7 cellular contexts compared by ENCODE assay signal in genomic region chr14:105067140-105067968, GRCh38. TPM values are rescaled to one million over a fixed set of nuclear protein-coding genes. Genes with fewer than 3 reads are reported as not detected.
A peak's percentile ranks its signal among the peaks of the same experiment; 100 is the strongest.
DNase-seq lines count a peak whose midpoint lies in the region; ATAC-seq and TF ChIP-seq lines count a peak whose summit lies in the region.

No MANE protein-coding gene starts in this region.

- peaks cover 0 to 28% of the 10 kb centered on the region in 2 donors for H3K27me3 ChIP-seq in breast epithelium

- peaks cover 22% of the 10 kb centered on the region for H3K4me1 Mint-ChIP-seq in HFFc6 (ENCODE audit: low read depth)
- peaks cover 90% of the 10 kb centered on the region for H3K4me1 Mint-ChIP-seq in stimulated activated memory B cell treated with anti-CD40 and anti-IgM and Interleukin-4, amounts not matched to agents 10 μg/mL and 1 μg/mL and 100 μg/mL, for 72 hours

- DNase-seq in HFFc6 (no peak), epithelial cell of esophagus (ENCODE audit: low read depth) (peak; percentile 57), hippocampal formation (lab: John Stamatoyannopoulos, UW) (no peak), breast epithelium (ENCODE audit: low spot score in 2 of 2) (no peak)
- DNase-seq in activated CD4-positive, alpha-beta T cell treated with anti-CD3 and anti-CD28 coated beads for 48 hours = peak; percentile 85

- H3K9me3 ChIP-seq in breast epithelium = no peaks in the 10 kb centered on the region

- peak overlapping the region in 1 of 2 donors; percentile 25 for H3K27ac ChIP-seq in breast epithelium

- intact Hi-C loops in breast epithelium (cut with DNase I; ENCODE audit: low total_unique reads) = no loop called here

- no peaks in the 10 kb centered on the region for H3K36me3 Mint-ChIP-seq in HFFc6 (ENCODE audit: low read depth)
- H3K36me3 Mint-ChIP-seq in stimulated activated memory B cell treated with anti-CD40 and anti-IgM and Interleukin-4, amounts not matched to agents 10 μg/mL and 1 μg/mL and 100 μg/mL, for 72 hours = peaks cover 16% of the 10 kb centered on the region

- no peaks in the 10 kb centered on the region for H3K4me1 ChIP-seq in breast epithelium

- no peak for ATAC-seq in stimulated activated memory B cell treated with anti-CD40 and anti-IgM and Interleukin-4, amounts not matched to agents 10 μg/mL and 1 μg/mL and 100 μg/mL, for 72 hours
- ATAC-seq in GM21717 (IDR thresholded peaks at IDR 0.05; ENCODE audit: unreplicated experiment) = no peak

- no peaks in the 10 kb centered on the region; the same call in none of the 2 replicates for H3K27me3 Mint-ChIP-seq in HFFc6 (ENCODE audit: insufficient read depth)
- no peaks in the 10 kb centered on the region for H3K27me3 Mint-ChIP-seq in stimulated activated memory B cell treated with anti-CD40 and anti-IgM and Interleukin-4, amounts not matched to agents 10 μg/mL and 1 μg/mL and 100 μg/mL, for 72 hours

- H3K9me3 Mint-ChIP-seq in HFFc6 = no peaks in the 10 kb centered on the region
- no peaks in the 10 kb centered on the region for H3K9me3 Mint-ChIP-seq in stimulated activated memory B cell treated with anti-CD40 and anti-IgM and Interleukin-4, amounts not matched to agents 10 μg/mL and 1 μg/mL and 100 μg/mL, for 72 hours

- H3K4me3 ChIP-seq in epithelial cell of esophagus (ENCODE audit: low read length) (no peak overlapping the region), breast epithelium (no peak overlapping the region)

- H3K27ac Mint-ChIP-seq in HFFc6 = 0 out of 2 replicates have a peak overlapping the region, but pooled peaks have one; percentile 36
- peak overlapping the region; percentile 94 for H3K27ac Mint-ChIP-seq in stimulated activated memory B cell treated with anti-CD40 and anti-IgM and Interleukin-4, amounts not matched to agents 10 μg/mL and 1 μg/mL and 100 μg/mL, for 72 hours

- no peak overlapping the region for H3K4me3 Mint-ChIP-seq in HFFc6
- peak overlapping the region; percentile 55 for H3K4me3 Mint-ChIP-seq in stimulated activated memory B cell treated with anti-CD40 and anti-IgM and Interleukin-4, amounts not matched to agents 10 μg/mL and 1 μg/mL and 100 μg/mL, for 72 hours

- no peak for TF ChIP-seq POLR2A in breast epithelium (IDR thresholded peaks at IDR 0.05)

- no peaks in the 10 kb centered on the region for H3K36me3 ChIP-seq in breast epithelium

- no peak for TF ChIP-seq CTCF in HFFc6 (IDR thresholded peaks at IDR 0.05)
- no peak for TF ChIP-seq CTCF in epithelial cell of esophagus (IDR thresholded peaks at IDR 0.05; ENCODE audit: insufficient read depth, low read depth, low read length, missing control alignments)
- TF ChIP-seq CTCF in breast epithelium (IDR thresholded peaks at IDR 0.05) = no peak

RNA-seq across cellular contexts. Expression of gene GPR132, which starts 2.1 kb away (rescaled TPM):
- under 1 TPM in 2 of 6 experiments, not detected in 4; 0.05 to 0.14 TPM for total RNA-seq in HFFc6 (2021; fragmentation: NEBNext Ultra II Directional; extraction: Animal tissue kit (Norgen Biotek cat#: 25700))
- 1 to 10 TPM; 1.3 to 2.9 (median 1.8) TPM for total RNA-seq in breast epithelium

RNA-seq across cellular contexts. Expression of gene CDCA4, which starts 46.5 kb away (rescaled TPM):
- 10 to 100 TPM; 11.6 to 20.3 (median 18.4) TPM for total RNA-seq in HFFc6 (2021; fragmentation: NEBNext Ultra II Directional; extraction: Animal tissue kit (Norgen Biotek cat#: 25700))
- total RNA-seq in breast epithelium = 10 to 100 TPM in 2 of 3 donors, 1 to 10 TPM in 1; 5.1 to 10.4 (median 10.2) TPM

Comparison
In these comparisons a context has a peak if more than half of its experiments do, and no peak if none do; other contexts are left out.
1. DNase-seq: peak in activated CD4-positive, alpha-beta T cell treated with anti-CD3 and anti-CD28 coated beads for 48 hours (single experiment) and epithelial cell of esophagus (single experiment); none in HFFc6 (single experiment), hippocampal formation (0 of 2) and breast epithelium (0 of 2).